In genomic region chr6:34855463-34855862, GRCh38 we compare ENCODE assay signal across 2 cellular contexts.
TF ChIP-seq lines count a peak whose summit lies in the region.

No MANE protein-coding gene starts in this region.

TF ChIP-seq in GM23338, 12 proteins besides CTCF, POLR2A, EP300 and RAD21:
- TF ChIP-seq ETS1 (IDR thresholded peaks at IDR 0.05) (no peak), NANOG (IDR thresholded peaks at IDR 0.05; ENCODE audit: borderline replicate concordance) (no peak), EZH2phosphoT487 (IDR thresholded peaks at IDR 0.05; ENCODE audit: unreplicated experiment) (no peak), JUNB (IDR thresholded peaks at IDR 0.05; ENCODE audit: unreplicated experiment) (no peak), STAT1 (IDR thresholded peaks at IDR 0.05; ENCODE audit: unreplicated experiment) (no peak), ZNF331 (CRISPR knock-in tag; IDR thresholded peaks at IDR 0.05; ENCODE audit: low read depth) (no peak), EZH2 (IDR thresholded peaks at IDR 0.05; ENCODE audit: low read depth, unreplicated experiment) (no peak), REST (IDR thresholded peaks at IDR 0.05; ENCODE audit: unreplicated experiment) (no peak), ZNF114 (CRISPR knock-in tag; IDR thresholded peaks at IDR 0.05) (no peak), POLR2AphosphoS5 (IDR thresholded peaks at IDR 0.05; ENCODE audit: low read depth) (no peak), ZNF462 (CRISPR knock-in tag; IDR thresholded peaks at IDR 0.05) (no peak), CREB1 (CRISPR knock-in tag; IDR thresholded peaks at IDR 0.05; ENCODE audit: low read depth) (no peak)

TF ChIP-seq in H1, 55 proteins besides CTCF, POLR2A, EP300 and RAD21:
- no peak for TF ChIP-seq TAF1 (IDR thresholded peaks at IDR 0.05; ENCODE audit: low read depth, low read length)
- TF ChIP-seq ASH2L (IDR thresholded peaks at IDR 0.05; ENCODE audit: low read length), result no peak
- no peak for TF ChIP-seq POLR2AphosphoS5 (IDR thresholded peaks at IDR 0.05; ENCODE audit: low read depth, low read length)
- no peak for TF ChIP-seq RXRA (IDR thresholded peaks at IDR 0.05; ENCODE audit: insufficient read depth, low read depth, low read length)
- TF ChIP-seq SP4 (IDR thresholded peaks at IDR 0.05; ENCODE audit: low read length), result no peak
- TF ChIP-seq SUZ12 (IDR thresholded peaks at IDR 0.05; ENCODE audit: low read length), result no peak
- no peak for TF ChIP-seq RFX5 (IDR thresholded peaks at IDR 0.05; ENCODE audit: borderline replicate concordance, low read depth, low read length)
- TF ChIP-seq ATF2 (IDR thresholded peaks at IDR 0.05; ENCODE audit: low read length), result no peak
- TF ChIP-seq GABPA (IDR thresholded peaks at IDR 0.05; ENCODE audit: borderline replicate concordance, insufficient read depth, low read length), result no peak
